9 cellular contexts compared by ENCODE assay signal in genomic region chr2:113273031-113273551, GRCh38. TPM values are rescaled to one million over a fixed set of nuclear protein-coding genes. Genes with fewer than 3 reads are reported as not detected.
DNase-seq lines count a peak whose midpoint lies in the region; ATAC-seq and TF ChIP-seq lines count a peak whose summit lies in the region.
"Had no signal": no experiment of that assay in that cellular context is flagged by ENCODE, and none has a peak within 500 bp of the region (broad histone marks: within the 10 kb centered on the region; RNA-seq: fewer than 3 reads in every experiment).

No MANE protein-coding gene starts in this region.

- no peak for TF ChIP-seq POLR2A in transverse colon (IDR thresholded peaks at IDR 0.05)

- no peaks in the 10 kb centered on the region for H3K36me3 Mint-ChIP-seq in CD8-positive, alpha-beta T cell
- H3K36me3 Mint-ChIP-seq in activated CD4-positive, alpha-beta memory T cell treated with anti-CD3 and anti-CD28 coated beads, Interleukin-2, amount 10 ng/mL, durations not matched to agents 7 days and 5 days (ENCODE audit: low read depth): no peaks in the 10 kb centered on the region

- H3K27ac ChIP-seq in CD8-positive, alpha-beta T cell (ENCODE audit: low read depth, low read length): no peak overlapping the region
- no peak overlapping the region for H3K27ac ChIP-seq in transverse colon

- H3K36me3 ChIP-seq in CD8-positive, alpha-beta T cell (ENCODE audit: insufficient read depth, low read length): no peaks in the 10 kb centered on the region
- H3K36me3 ChIP-seq in kidney epithelial cell (ENCODE audit: control insufficient read depth, insufficient read depth, low read length): peaks cover 2% of the 10 kb centered on the region
- H3K36me3 ChIP-seq in transverse colon: no peaks in the 10 kb centered on the region

- WGBS in transverse colon (ENCODE audit: low coverage in 1 of 2), 2 donors: 44 to 51% methylated on average over 5 to 8 of the region's 8 CpGs

- peaks cover 34% of the 10 kb centered on the region for H3K27me3 ChIP-seq in CD8-positive, alpha-beta T cell (ENCODE audit: insufficient read depth, low read length)
- H3K27me3 ChIP-seq in kidney epithelial cell (ENCODE audit: control insufficient read depth, insufficient read depth, low read length) (no peaks in the 10 kb centered on the region), transverse colon (peaks cover 77% of the 10 kb centered on the region)

- H3K9me3 Mint-ChIP-seq in CD8-positive, alpha-beta T cell: no peaks in the 10 kb centered on the region
- H3K9me3 Mint-ChIP-seq in activated CD4-positive, alpha-beta memory T cell treated with anti-CD3 and anti-CD28 coated beads, Interleukin-2, amount 10 ng/mL, durations not matched to agents 7 days and 5 days: no peaks in the 10 kb centered on the region

- DNase-seq in CD8-positive, alpha-beta T cell: peak in 2 of 7 experiments; percentile 17 to 52
- DNase-seq in HEK293T (ENCODE audit: extremely low spot score) (peak; percentile 70), kidney epithelial cell (ENCODE audit: low read depth) (peak; percentile 35), DMS153 treated with DMSO at 0.1 percent for 48 hours (lab: John Stamatoyannopoulos, UW; ENCODE audit: unreplicated experiment) (no peak), transverse colon (no peak), NCI-H1436 (lab: John Stamatoyannopoulos, UW) (no peak), NCI-H1417 treated with DMSO at 0.1 percent for 48 hours (lab: John Stamatoyannopoulos, UW) (no peak)
- peak; percentile 32 for DNase-seq in activated CD4-positive, alpha-beta memory T cell treated with anti-CD3 and anti-CD28 coated beads, Interleukin-2, amount 10 ng/mL, durations not matched to agents 7 days and 5 days

- POLR2A ChIA-PET in CD8-positive, alpha-beta T cell (lab: Charles Lee): interaction anchor here (0.8 kb wide), 1 partner anchor 24 kb away, joined by 3 read pairs; no protein-coding TSS in a partner anchor
- POLR2A ChIA-PET in HEK293T (lab: Yijun Ruan, JAX): interaction anchor here (0.7 to 1.2 kb wide), 2 partner anchors 16 to 19 kb away, joined by 3 to 4 read pairs; no protein-coding TSS in a partner anchor
- POLR2A ChIA-PET in activated CD4-positive, alpha-beta memory T cell treated with anti-CD3 and anti-CD28 coated beads, Interleukin-2, amount 10 ng/mL, durations not matched to agents 7 days and 5 days (lab: Charles Lee): interaction anchor here (1.0 kb wide), 1 partner anchor 22 kb away, joined by 4 read pairs; no protein-coding TSS in a partner anchor

- H3K27me3 Mint-ChIP-seq in CD8-positive, alpha-beta T cell (ENCODE audit: low read depth): peaks cover 53% of the 10 kb centered on the region
- peaks cover 60% of the 10 kb centered on the region for H3K27me3 Mint-ChIP-seq in activated CD4-positive, alpha-beta memory T cell treated with anti-CD3 and anti-CD28 coated beads, Interleukin-2, amount 10 ng/mL, durations not matched to agents 7 days and 5 days

- H3K4me3 Mint-ChIP-seq in CD8-positive, alpha-beta T cell: peak overlapping the region; percentile 49
- H3K4me3 Mint-ChIP-seq in activated CD4-positive, alpha-beta memory T cell treated with anti-CD3 and anti-CD28 coated beads, Interleukin-2, amount 10 ng/mL, durations not matched to agents 7 days and 5 days: no peak overlapping the region

- peak; percentile 13 for TF ChIP-seq CTCF in CD8-positive, alpha-beta T cell (IDR thresholded peaks at IDR 0.05)
- TF ChIP-seq CTCF in kidney epithelial cell (IDR thresholded peaks at IDR 0.05; ENCODE audit: insufficient read depth, low read length, poor library complexity, severe bottlenecking): peak; percentile 43
- no peak for TF ChIP-seq CTCF in transverse colon (IDR thresholded peaks at IDR 0.05)

- H3K4me1 ChIP-seq in CD8-positive, alpha-beta T cell (ENCODE audit: insufficient read depth, low read length): peaks cover 39% of the 10 kb centered on the region
- peaks cover 0 to 9% (median 2%) of the 10 kb centered on the region in 4 donors for H3K4me1 ChIP-seq in transverse colon

- intact Hi-C loops in CD8-positive, alpha-beta T cell (cut with DNase I, micrococcal nuclease): loop anchor here in 1 of 2 experiments (2.0 kb wide), 1 partner anchor 22 kb away; no protein-coding TSS in a partner anchor
- intact Hi-C loops in transverse colon (cut with DNase I; ENCODE audit: low total_unique reads): no loop called here

- no peak overlapping the region for H3K4me3 ChIP-seq in CD8-positive, alpha-beta T cell (ENCODE audit: low read depth, low read length)
- H3K4me3 ChIP-seq in kidney epithelial cell (ENCODE audit: low read depth, low read length) (peak overlapping the region; percentile 15), transverse colon (no peak overlapping the region)

- no peak overlapping the region for H3K27ac Mint-ChIP-seq in CD8-positive, alpha-beta T cell
- H3K27ac Mint-ChIP-seq in activated CD4-positive, alpha-beta memory T cell treated with anti-CD3 and anti-CD28 coated beads, Interleukin-2, amount 10 ng/mL, durations not matched to agents 7 days and 5 days: no peak overlapping the region

- TF ChIP-seq EP300 in transverse colon (IDR thresholded peaks at IDR 0.05; ENCODE audit: low read depth): no peak

- CTCF ChIA-PET in CD8-positive, alpha-beta T cell (lab: Charles Lee): interaction anchor here (0.8 to 1.8 kb wide), 7 partner anchors 14 to 137 kb away, joined by 3 to 7 read pairs (median 4); no protein-coding TSS in a partner anchor
- CTCF ChIA-PET in HEK293T (lab: Yijun Ruan, JAX): interaction anchor here (0.7 to 1.3 kb wide), 9 partner anchors 9 to 137 kb away, joined by 3 to 5 read pairs (median 3); no protein-coding TSS in a partner anchor
- CTCF ChIA-PET in activated CD4-positive, alpha-beta memory T cell treated with anti-CD3 and anti-CD28 coated beads, Interleukin-2, amount 10 ng/mL, durations not matched to agents 7 days and 5 days (lab: Charles Lee): interaction anchor here (0.6 to 2.2 kb wide), 8 partner anchors 9 to 593 kb away, joined by 3 to 19 read pairs (median 4); no protein-coding TSS in a partner anchor

- peaks cover 30% of the 10 kb centered on the region for H3K4me1 Mint-ChIP-seq in CD8-positive, alpha-beta T cell (ENCODE audit: low read depth)
- peaks cover 10% of the 10 kb centered on the region for H3K4me1 Mint-ChIP-seq in activated CD4-positive, alpha-beta memory T cell treated with anti-CD3 and anti-CD28 coated beads, Interleukin-2, amount 10 ng/mL, durations not matched to agents 7 days and 5 days

- no peaks in the 10 kb centered on the region for H3K9me3 ChIP-seq in CD8-positive, alpha-beta T cell (ENCODE audit: low read length)
- no peaks in the 10 kb centered on the region for H3K9me3 ChIP-seq in transverse colon

- peak; percentile 97 for ATAC-seq in CD8-positive, alpha-beta T cell

- in situ Hi-C loops in transverse colon (cut with MboI; ENCODE audit: low pct_ligation_motif_present in 1 of 4, low pct_unique_long_range_greater_than_20kb in 1 of 4, low sequenced_read_pairs in 3 of 4): loop anchor here in 1 of 4 donors (25.0 kb wide), 1 partner anchor 89 kb away; no protein-coding TSS in a partner anchor

TF ChIP-seq in HEK293T, 16 proteins besides CTCF, POLR2A, EP300 and RAD21:
- TF ChIP-seq BHLHE40 (IDR thresholded peaks at IDR 0.05; ENCODE audit: borderline replicate concordance): no peak
- no peak for TF ChIP-seq ZNF384 (IDR thresholded peaks at IDR 0.05)
- no peak for TF ChIP-seq NFRKB (IDR thresholded peaks at IDR 0.05)
- no peak for TF ChIP-seq HDGF (IDR thresholded peaks at IDR 0.05; ENCODE audit: borderline replicate concordance)
- TF ChIP-seq SUZ12 (IDR thresholded peaks at IDR 0.05): no peak
- no peak for TF ChIP-seq PKNOX1 (IDR thresholded peaks at IDR 0.05)

RNA-seq across cellular contexts. Expression of gene PAX8, which starts 5.6 kb away (rescaled TPM):
- total RNA-seq in CD8-positive, alpha-beta T cell: under 1 TPM; 0.08 to 0.35 TPM
- total RNA-seq in activated CD4-positive, alpha-beta memory T cell treated with anti-CD3 and anti-CD28 coated beads, Interleukin-2, amount 10 ng/mL, durations not matched to agents 7 days and 5 days: 1 to 10 TPM; 1.7 TPM
- 118 and 142 TPM in 2 replicates for total RNA-seq in kidney epithelial cell
- 10 to 100 TPM in 2 of 4 donors, 1 to 10 TPM in 2; 1.6 to 13.7 (median 8.3) TPM for total RNA-seq in transverse colon
- total RNA-seq: skeletal muscle tissue had no signal

Comparison
In these comparisons a context has a peak if more than half of its experiments do, and no peak if none do; other contexts are left out.
1. DNase-seq: peak in HEK293T (single experiment), activated CD4-positive, alpha-beta memory T cell treated with anti-CD3 and anti-CD28 coated beads, Interleukin-2, amount 10 ng/mL, durations not matched to agents 7 days and 5 days (single experiment) and kidney epithelial cell (single experiment); none in DMS153 treated with DMSO at 0.1 percent for 48 hours (single experiment), transverse colon (single experiment), NCI-H1436 (single experiment) and NCI-H1417 treated with DMSO at 0.1 percent for 48 hours (single experiment).
2. CTCF ChIP-seq: peak in CD8-positive, alpha-beta T cell (single experiment) and kidney epithelial cell (single experiment); none in transverse colon (0 of 5).